In the genomic region with DNA sequence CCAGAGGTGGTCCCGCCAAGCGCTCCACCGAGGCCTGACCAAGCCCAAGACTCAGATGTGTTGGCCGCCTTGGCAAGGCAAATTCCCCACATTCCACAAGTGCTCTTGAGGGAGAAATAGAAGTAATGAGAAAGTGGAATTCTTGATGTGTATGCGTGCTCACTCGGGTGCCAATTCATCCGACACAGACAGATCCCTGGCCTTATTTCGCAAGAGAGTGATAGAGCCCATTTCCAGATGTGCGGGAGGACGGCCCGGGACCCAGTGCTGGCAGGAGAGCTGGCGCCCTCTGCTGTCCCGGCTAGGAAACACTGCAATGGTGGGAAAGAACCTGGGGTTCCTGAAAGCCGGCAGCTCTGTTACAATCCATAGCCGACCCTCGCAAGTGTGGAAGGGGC, we compare ENCODE assay signal across 9 cellular contexts.
DNase-seq lines count a peak whose midpoint lies in the region; ATAC-seq lines count a peak whose summit lies in the region.
"Had no signal": no experiment of that assay in that cellular context is flagged by ENCODE, and none has a peak within 500 bp of the region (broad histone marks: within the 10 kb centered on the region; RNA-seq: fewer than 3 reads in every experiment).

No MANE protein-coding gene starts in this region.

- H3K9me3 ChIP-seq in BLaER1 = no peaks in the 10 kb centered on the region
- H3K9me3 ChIP-seq in HAP-1 = no peaks in the 10 kb centered on the region
- no peaks in the 10 kb centered on the region for H3K9me3 ChIP-seq in mesodermal cell (ENCODE audit: control insufficient read depth, low read length)

- H3K4me3 ChIP-seq in BLaER1 = no peak overlapping the region
- no peak overlapping the region for H3K4me3 ChIP-seq in HAP-1
- H3K4me3 ChIP-seq in mesodermal cell (ENCODE audit: extremely low read depth, insufficient read depth, low read length, poor library complexity, severe bottlenecking) = no peak overlapping the region

- no peak overlapping the region for H3K9ac ChIP-seq in BLaER1

- H3K4me3 Mint-ChIP-seq in activated CD4-positive, alpha-beta memory T cell treated with anti-CD3 and anti-CD28 coated beads for 36 hours = no peak overlapping the region
- H3K4me3 Mint-ChIP-seq: IgD-negative memory B cell had no signal

- no peaks in the 10 kb centered on the region for H3K27me3 Mint-ChIP-seq in activated CD4-positive, alpha-beta memory T cell treated with anti-CD3 and anti-CD28 coated beads for 36 hours
- H3K27me3 Mint-ChIP-seq: IgD-negative memory B cell had no signal

- CTCF ChIA-PET in activated CD4-positive, alpha-beta memory T cell treated with anti-CD3 and anti-CD28 coated beads for 36 hours (lab: Charles Lee) = interaction anchor here (0.6 to 6.5 kb wide), 31 partner anchors 9 to 1203 kb away, joined by 3 to 80 read pairs (median 4); no protein-coding TSS in a partner anchor

- POLR2A ChIA-PET in activated CD4-positive, alpha-beta memory T cell treated with anti-CD3 and anti-CD28 coated beads for 36 hours (lab: Charles Lee) = no interaction called here

- no peaks in the 10 kb centered on the region for H4K20me1 ChIP-seq in BLaER1

- peak; percentile 93 to 95 for DNase-seq in HAP-1 (ENCODE audit: low spot score in 2 of 2)
- peak; percentile 18 for DNase-seq in NCI-H774 (lab: John Stamatoyannopoulos, UW)
- DNase-seq in activated CD4-positive, alpha-beta memory T cell treated with anti-CD3 and anti-CD28 coated beads for 36 hours = peak; percentile 81
- DNase-seq in effector CD4-positive, alpha-beta T cell = peak; percentile 60
- DNase-seq in stimulated activated CD8-positive, alpha-beta memory T cell treated with anti-CD3 and anti-CD28 coated beads, Interleukin-15, amount 100 ng/mL, for 24 hours (ENCODE audit: low read depth) = peak; percentile 50

- no peak for ATAC-seq in GM19324 (IDR thresholded peaks at IDR 0.05; ENCODE audit: low FRiP score, unreplicated experiment)

- 0 out of 2 replicates have a peak overlapping the region, but pooled peaks have one; percentile 6 for H3K4me2 ChIP-seq in BLaER1

- no peaks in the 10 kb centered on the region; the same call in 1 of the 2 replicates for H3K36me3 ChIP-seq in BLaER1
- H3K36me3 ChIP-seq in HAP-1 (replicated peaks) = no peaks in the 10 kb centered on the region
- no peaks in the 10 kb centered on the region for H3K36me3 ChIP-seq in mesodermal cell (ENCODE audit: control insufficient read depth, insufficient read depth, low read length)

- H3K27ac Mint-ChIP-seq in activated CD4-positive, alpha-beta memory T cell treated with anti-CD3 and anti-CD28 coated beads for 36 hours = no peak overlapping the region
- H3K27ac Mint-ChIP-seq: IgD-negative memory B cell had no signal

- H3K9me3 Mint-ChIP-seq in activated CD4-positive, alpha-beta memory T cell treated with anti-CD3 and anti-CD28 coated beads for 36 hours = no peaks in the 10 kb centered on the region
- H3K9me3 Mint-ChIP-seq: IgD-negative memory B cell had no signal

- intact Hi-C loops in activated CD4-positive, alpha-beta memory T cell treated with anti-CD3 and anti-CD28 coated beads for 36 hours (cut with micrococcal nuclease) = loop anchor here (1.0 to 10.0 kb wide), 4 partner anchors 309 to 592 kb away; partner anchors contain the start of gene SCAPER

- no peak overlapping the region for H3K27ac ChIP-seq in BLaER1
- peak overlapping the region; percentile 59 for H3K27ac ChIP-seq in mesodermal cell (ENCODE audit: low read depth, low read length, severe bottlenecking)

- peaks cover 17% of the 10 kb centered on the region for H3K4me1 Mint-ChIP-seq in activated CD4-positive, alpha-beta memory T cell treated with anti-CD3 and anti-CD28 coated beads for 36 hours (ENCODE audit: low read depth)

- H3K4me1 ChIP-seq in BLaER1 (peaks cover 41% of the 10 kb centered on the region), HAP-1 (peaks cover 10% of the 10 kb centered on the region), mesodermal cell (ENCODE audit: control insufficient read depth, insufficient read depth, low read length, poor library complexity, severe bottlenecking) (peaks cover 35% of the 10 kb centered on the region)

- no peaks in the 10 kb centered on the region for H3K36me3 Mint-ChIP-seq in activated CD4-positive, alpha-beta memory T cell treated with anti-CD3 and anti-CD28 coated beads for 36 hours

- 19 to 22% methylated on average over 11 to 15 of the region's 16 CpGs for WGBS in mesodermal cell (ENCODE audit: insufficient coverage in 2 of 2), 2 experiments

- in situ Hi-C loops in HAP-1 (cut with MboI; ENCODE audit: low sequenced_read_pairs) = loop anchor here (5.0 kb wide), 1 partner anchor 379 kb away; no protein-coding TSS in a partner anchor

- H3K27me3 ChIP-seq in BLaER1 (no peaks in the 10 kb centered on the region), HAP-1 (ENCODE audit: low read depth) (no peaks in the 10 kb centered on the region)

Comparison
In these comparisons a context has a peak if more than half of its experiments do, and no peak if none do; other contexts are left out.
1. DNase-seq: peak in every context shown above with its lines; median percentile 94 in HAP-1; 81 in activated CD4-positive, alpha-beta memory T cell treated with anti-CD3 and anti-CD28 coated beads for 36 hours; 60 in effector CD4-positive, alpha-beta T cell; 50 in stimulated activated CD8-positive, alpha-beta memory T cell treated with anti-CD3 and anti-CD28 coated beads, Interleukin-15, amount 100 ng/mL, for 24 hours; 18 in NCI-H774.